In the genomic region with DNA sequence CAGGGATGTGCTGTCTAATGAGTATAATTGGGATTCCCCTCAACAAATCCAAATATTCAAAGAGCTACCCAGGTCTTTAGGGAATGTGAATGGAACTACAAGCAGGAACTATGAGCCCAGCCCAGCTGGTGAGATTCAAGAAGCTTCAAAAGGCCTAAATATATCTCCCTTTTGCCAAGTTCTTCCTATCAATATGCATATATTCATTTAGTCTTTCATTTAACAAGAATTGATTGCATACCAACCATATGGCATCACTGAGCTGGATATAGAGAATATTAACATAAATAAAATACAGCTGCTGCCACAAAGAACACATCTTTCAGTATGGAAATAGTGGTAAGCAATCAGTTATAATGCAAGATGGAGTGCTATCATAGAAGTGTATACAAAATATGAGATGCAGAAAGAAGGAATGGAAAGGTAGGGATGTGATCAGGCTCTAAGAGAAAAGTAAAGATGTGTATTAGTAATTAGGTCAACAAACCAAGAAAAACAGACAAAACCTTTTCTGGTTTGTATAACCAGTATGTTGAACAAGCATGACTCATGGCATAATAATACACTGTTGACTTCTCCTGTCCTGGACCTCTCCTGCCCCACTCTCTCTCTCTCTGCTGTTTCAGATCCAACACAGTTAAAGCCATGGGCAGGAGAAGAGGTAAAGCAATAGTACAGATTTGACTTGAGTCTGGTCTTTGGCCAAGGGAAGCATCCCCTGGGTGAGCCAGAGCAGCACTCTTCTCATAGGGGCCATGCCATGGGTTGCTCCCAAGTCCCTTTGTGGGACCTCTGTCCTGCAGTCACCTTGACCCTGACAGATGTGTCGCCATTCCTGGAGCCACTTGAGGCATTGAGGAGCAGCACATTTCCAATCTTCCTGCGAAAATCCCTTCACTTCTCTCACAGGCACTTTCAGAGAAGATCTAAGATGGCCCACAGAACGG, we compare ENCODE assay signal across 9 cellular contexts. TPM values are rescaled to one million over a fixed set of nuclear protein-coding genes. Genes with fewer than 3 reads are reported as not detected.
DNase-seq lines count a peak whose midpoint lies in the region; ATAC-seq and TF ChIP-seq lines count a peak whose summit lies in the region.
"Had no signal": no experiment of that assay in that cellular context is flagged by ENCODE, and none has a peak within 500 bp of the region (broad histone marks: within the 10 kb centered on the region; RNA-seq: fewer than 3 reads in every experiment).

No MANE protein-coding gene starts in this region.

- H3K36me3 ChIP-seq in HUES64 (ENCODE audit: insufficient read depth, low read length) (no peaks in the 10 kb centered on the region), body of pancreas (replicated peaks in 1 of 2; ENCODE audit: insufficient read depth in 1 of 2, low read depth in 2 of 2) (no peaks in the 10 kb centered on the region), kidney epithelial cell (ENCODE audit: control insufficient read depth, insufficient read depth, low read length) (no peaks in the 10 kb centered on the region)

- H3K9ac ChIP-seq in HUES64 (ENCODE audit: low read depth, low read length), result no peak overlapping the region

- TF ChIP-seq CTCF in body of pancreas (IDR thresholded peaks at IDR 0.05) (no peak), kidney epithelial cell (IDR thresholded peaks at IDR 0.05; ENCODE audit: insufficient read depth, low read length, poor library complexity, severe bottlenecking) (no peak)

- WGBS in HUES64, result 90% methylated on average over 3 of the region's 3 CpGs
- 94 to 96% methylated on average over 3 of the region's 3 CpGs for WGBS in body of pancreas, 2 donors

- intact Hi-C loops in body of pancreas (cut with DNase I), result no loop called here

- ATAC-seq in body of pancreas, result peak; percentile 22
- no peak for ATAC-seq in GM18511 (IDR thresholded peaks at IDR 0.05; ENCODE audit: unreplicated experiment)
- ATAC-seq in GM19397 (IDR thresholded peaks at IDR 0.05; ENCODE audit: unreplicated experiment), result no peak

- no peaks in the 10 kb centered on the region for H3K27me3 ChIP-seq in HUES64 (ENCODE audit: insufficient read depth, low read length)
- no peaks in the 10 kb centered on the region for H3K27me3 ChIP-seq in body of pancreas
- H3K27me3 ChIP-seq in kidney epithelial cell (ENCODE audit: control insufficient read depth, insufficient read depth, low read length), result no peaks in the 10 kb centered on the region

- peak overlapping the region; percentile 95 for H3K27ac ChIP-seq in HUES64 (ENCODE audit: low read depth, low read length)
- H3K27ac ChIP-seq in body of pancreas, result peak overlapping the region; percentile 46 to 88 (median 87)
- H3K27ac ChIP-seq in temporal lobe (ENCODE audit: low read depth, low read length), result peak overlapping the region; percentile 92

- H3K4me1 ChIP-seq in HUES64 (ENCODE audit: insufficient read depth, low read length), result peaks cover 19% of the 10 kb centered on the region
- H3K4me1 ChIP-seq in body of pancreas, result peaks cover 33% of the 10 kb centered on the region

- no peak for DNase-seq in body of pancreas
- peak; percentile 75 for DNase-seq in kidney epithelial cell (ENCODE audit: low read depth)
- no peak for DNase-seq in 8988T
- DNase-seq in NCI-H1694 (lab: John Stamatoyannopoulos, UW), result no peak
- DNase-seq: activated B cell treated with CpG ODN at 0.5 μM for 24 hours had no signal

- H3K9me3 ChIP-seq in HUES64 (ENCODE audit: insufficient read depth, low read depth, low read length), result no peaks in the 10 kb centered on the region
- no peaks in the 10 kb centered on the region for H3K9me3 ChIP-seq in body of pancreas

- H3K4me3 ChIP-seq in HUES64 (ENCODE audit: low read length) (no peak overlapping the region), body of pancreas (no peak overlapping the region), kidney epithelial cell (ENCODE audit: low read depth, low read length) (no peak overlapping the region)

- no peak for TF ChIP-seq POLR2A in body of pancreas (IDR thresholded peaks at IDR 0.05)

RNA-seq across cellular contexts. Expression of a gene that starts 58.6 kb away (rescaled TPM):
- polyA plus RNA-seq in HUES64 (2013, experiment 1 of 2), result 11.9 TPM
- polyA plus RNA-seq in HUES64 (2013, experiment 2 of 2), result 11.9 TPM
- total RNA-seq in body of pancreas (10 to 100 TPM in 1 of 2 donors, 1 to 10 TPM in 1; 4.0 to 20.0 TPM), kidney epithelial cell (38.5 and 56.6 TPM in 2 replicates), temporal lobe (19.9 TPM)
- total RNA-seq: activated B cell treated with CpG ODN at 0.5 μM for 24 hours had no signal
